Comparison of ENCODE assay signal across 17 cellular contexts in genomic region chr3:171268677-171269076, GRCh38.
A peak's percentile ranks its signal among the peaks of the same experiment; 100 is the strongest.
DNase-seq lines count a peak whose midpoint lies in the region; ATAC-seq and TF ChIP-seq lines count a peak whose summit lies in the region.
"Had no signal": no experiment of that assay in that cellular context is flagged by ENCODE, and none has a peak within 500 bp of the region (broad histone marks: within the 10 kb centered on the region; RNA-seq: fewer than 3 reads in every experiment).

No MANE protein-coding gene starts in this region.

- no peak overlapping the region for H3K4me3 ChIP-seq in stomach
- H3K4me3 ChIP-seq: SJCRH30 had no signal

- ATAC-seq in left ventricle myocardium superior, result peak; percentile 21
- no peak for ATAC-seq in T-cell (replicated peaks in 1 of 4)
- ATAC-seq: PC-3 had no signal

- H3K4me1 ChIP-seq in stomach, result peaks cover 0 to 41% (median 20%) of the 10 kb centered on the region in 4 donors
- H3K4me1 ChIP-seq: SJCRH30 had no signal

- TF ChIP-seq CTCF in brain (conservative IDR thresholded peaks at IDR 0.05) (no peak), stomach (IDR thresholded peaks at IDR 0.05) (no peak)

- no peak for DNase-seq in left ventricle myocardium superior
- no peak for DNase-seq in cardiac septum (ENCODE audit: low spot score)
- DNase-seq in T-cell, result no peak
- no peak for DNase-seq in stomach
- DNase-seq in NCI-H2029 treated with DMSO at 0.1 percent for 48 hours (lab: John Stamatoyannopoulos, UW), result no peak
- DNase-seq in GOT3 (lab: John Stamatoyannopoulos, UW), result no peak
- DNase-seq in activated CD4-positive, CD25-positive, alpha-beta regulatory T cell treated with anti-CD3 and anti-CD28 coated beads, Interleukin-2, amount 50 U/mL, for 72 hours, result no peak
- DNase-seq: AML-193, H7, NCI-H1092, NCI-H226, PC-3, SJCRH30 had no signal

- H3K27me3 Mint-ChIP-seq in T-cell, result no peaks in the 10 kb centered on the region
- H3K27me3 Mint-ChIP-seq in brain, result no peaks in the 10 kb centered on the region

- H3K4me3 Mint-ChIP-seq in T-cell, result peak overlapping the region in 2 of 3 donors; percentile 30 to 35
- H3K4me3 Mint-ChIP-seq in brain, result peak overlapping the region in 1 of 5 experiments; percentile 25
- H3K4me3 Mint-ChIP-seq: CD14-positive monocyte had no signal

- no peaks in the 10 kb centered on the region for H3K27me3 ChIP-seq in stomach
- H3K27me3 ChIP-seq: SJCRH30 had no signal

- intact Hi-C loops in left ventricle myocardium superior (cut with micrococcal nuclease) (no loop called here), cardiac septum (cut with DNase I) (no loop called here), stomach (cut with DNase I; ENCODE audit: low total_unique reads) (no loop called here)

- peaks cover 0 to 5% (median 3%) of the 10 kb centered on the region in 3 donors for H3K9me3 Mint-ChIP-seq in T-cell
- peaks cover 2 to 14% (median 4%) of the 10 kb centered on the region in 5 experiments for H3K9me3 Mint-ChIP-seq in brain
- H3K9me3 Mint-ChIP-seq: CD14-positive monocyte had no signal

- no peak overlapping the region for H3K27ac ChIP-seq in stomach
- H3K27ac ChIP-seq: KMS-11, RWPE1, SJCRH30 had no signal

- POLR2A ChIA-PET in T-cell (lab: Charles Lee), result interaction anchor here in 1 of 2 donors (1.1 kb wide), 1 partner anchor 13 kb away, joined by 3 read pairs; no protein-coding TSS in a partner anchor

- CTCF ChIA-PET in T-cell (lab: Charles Lee), result no interaction called here

- peaks cover 75 to 86% (median 81%) of the 10 kb centered on the region in 3 donors for H3K4me1 Mint-ChIP-seq in T-cell
- peaks cover 68% of the 10 kb centered on the region for H3K4me1 Mint-ChIP-seq in brain

- H3K36me3 ChIP-seq in stomach, result no peaks in the 10 kb centered on the region
- H3K36me3 ChIP-seq: SJCRH30 had no signal

- H3K27ac Mint-ChIP-seq in T-cell (peak overlapping the region; percentile 90), brain (peak overlapping the region in 4 of 5 experiments; percentile 25 to 97 (median 79))
- H3K27ac Mint-ChIP-seq: CD14-positive monocyte had no signal

- no peak for TF ChIP-seq EP300 in stomach (IDR thresholded peaks at IDR 0.05)

- no peaks in the 10 kb centered on the region for H3K9me3 ChIP-seq in stomach
- H3K9me3 ChIP-seq: SJCRH30 had no signal

- H3K36me3 Mint-ChIP-seq in T-cell (peaks cover 10% of the 10 kb centered on the region), brain (peaks cover 17% of the 10 kb centered on the region)
- H3K36me3 Mint-ChIP-seq: CD14-positive monocyte had no signal

- WGBS in stomach, 5 donors, result 70 to 89% (median 79%) methylated on average over 1 of the region's 1 CpG

- TF ChIP-seq POLR2A in stomach (IDR thresholded peaks at IDR 0.05), result no peak
